ENCODE assay signal across 8 cellular contexts in the genomic region with DNA sequence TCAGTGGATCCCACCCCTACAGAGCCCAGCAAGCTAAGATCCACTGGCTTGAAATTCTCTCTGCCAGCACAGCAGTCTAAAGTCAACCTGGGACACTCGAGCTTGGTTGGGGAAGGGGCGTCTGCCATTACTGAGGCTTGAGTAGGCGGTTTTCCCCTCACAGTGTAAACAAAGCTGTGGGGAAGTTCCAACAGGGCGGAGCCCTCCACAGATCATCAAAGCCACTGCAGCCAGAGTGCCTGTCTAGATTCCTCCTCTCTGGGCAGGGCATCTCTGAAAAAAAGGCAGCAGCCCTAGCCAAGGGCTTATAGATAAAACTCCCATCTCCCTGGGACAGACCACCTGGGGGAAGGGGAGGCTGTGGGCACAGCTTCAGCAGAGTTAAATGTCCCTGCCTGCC.
DNase-seq lines count a peak whose midpoint lies in the region; ATAC-seq lines count a peak whose summit lies in the region.
"Not testable (repeated sequence)": the region's sequence is repeated elsewhere in the genome, so short reads cannot be mapped to it uniquely, and the experiment has no call there.

No MANE protein-coding gene starts in this region.

- H3K27me3 Mint-ChIP-seq in CD4-positive, CD25-positive, alpha-beta regulatory T cell; T-helper 2 cell treated with Interferon-gamma antibody and Interleukin-4, amounts not matched to agents 5 μg/mL and 100 μg/mL, for 36 hours (ENCODE audit: low read depth); activated CD4-positive, alpha-beta T cell treated with anti-CD3 and anti-CD28 coated beads, Interleukin-2, amount 10 ng/mL, durations not matched to agents 24 days and 14 days; activated T-helper 17 cell treated with anti-CD3 and anti-CD28 coated beads, Interleukin-2, amount 50 U/mL, for 72 hours: not testable (repeated sequence)

- peaks cover 13% of the 10 kb centered on the region for H3K4me1 ChIP-seq in CD4-positive, CD25-positive, alpha-beta regulatory T cell (ENCODE audit: control insufficient read depth, insufficient read depth, low read length, poor library complexity, severe bottlenecking)

- H3K9me3 Mint-ChIP-seq in CD4-positive, CD25-positive, alpha-beta regulatory T cell = peaks cover 0 to 10% (median 1%) of the 10 kb centered on the region in 7 donors
- not testable (repeated sequence) for H3K9me3 Mint-ChIP-seq in T-helper 2 cell treated with Interferon-gamma antibody and Interleukin-4, amounts not matched to agents 5 μg/mL and 100 μg/mL, for 36 hours; activated T-helper 17 cell treated with anti-CD3 and anti-CD28 coated beads, Interleukin-2, amount 50 U/mL, for 72 hours
- H3K9me3 Mint-ChIP-seq in activated CD4-positive, alpha-beta T cell treated with anti-CD3 and anti-CD28 coated beads, Interleukin-2, amount 10 ng/mL, durations not matched to agents 24 days and 14 days = peaks cover 13% of the 10 kb centered on the region

- not testable (repeated sequence) for H3K9me3 ChIP-seq in CD4-positive, CD25-positive, alpha-beta regulatory T cell (ENCODE audit: control insufficient read depth in 2 of 2, low read length in 2 of 2)

- H3K36me3 Mint-ChIP-seq in CD4-positive, CD25-positive, alpha-beta regulatory T cell; T-helper 2 cell treated with Interferon-gamma antibody and Interleukin-4, amounts not matched to agents 5 μg/mL and 100 μg/mL, for 36 hours (ENCODE audit: low read depth); activated CD4-positive, alpha-beta T cell treated with anti-CD3 and anti-CD28 coated beads, Interleukin-2, amount 10 ng/mL, durations not matched to agents 24 days and 14 days (ENCODE audit: low read depth); activated T-helper 17 cell treated with anti-CD3 and anti-CD28 coated beads, Interleukin-2, amount 50 U/mL, for 72 hours (ENCODE audit: low read depth): not testable (repeated sequence)

- H3K27me3 ChIP-seq in CD4-positive, CD25-positive, alpha-beta regulatory T cell (ENCODE audit: control insufficient read depth, insufficient read depth, low read length) = not testable (repeated sequence)

- intact Hi-C loops in activated CD4-positive, alpha-beta T cell treated with anti-CD3 and anti-CD28 coated beads, Interleukin-2, amount 10 ng/mL, durations not matched to agents 24 days and 14 days (cut with micrococcal nuclease) = not testable (repeated sequence)

- H3K36me3 ChIP-seq in CD4-positive, CD25-positive, alpha-beta regulatory T cell (ENCODE audit: control insufficient read depth, insufficient read depth, low read length) = not testable (repeated sequence)

- H3K4me1 Mint-ChIP-seq in CD4-positive, CD25-positive, alpha-beta regulatory T cell = peaks cover 0 to 30% (median 4%) of the 10 kb centered on the region in 4 donors
- H3K4me1 Mint-ChIP-seq in T-helper 2 cell treated with Interferon-gamma antibody and Interleukin-4, amounts not matched to agents 5 μg/mL and 100 μg/mL, for 36 hours (ENCODE audit: low read depth); activated T-helper 17 cell treated with anti-CD3 and anti-CD28 coated beads, Interleukin-2, amount 50 U/mL, for 72 hours: not testable (repeated sequence)
- peaks cover 12% of the 10 kb centered on the region for H3K4me1 Mint-ChIP-seq in activated CD4-positive, alpha-beta T cell treated with anti-CD3 and anti-CD28 coated beads, Interleukin-2, amount 10 ng/mL, durations not matched to agents 24 days and 14 days

- peak overlapping the region in 1 of 4 donors; percentile 53 for H3K4me3 Mint-ChIP-seq in CD4-positive, CD25-positive, alpha-beta regulatory T cell
- not testable (repeated sequence) for H3K4me3 Mint-ChIP-seq in T-helper 2 cell treated with Interferon-gamma antibody and Interleukin-4, amounts not matched to agents 5 μg/mL and 100 μg/mL, for 36 hours; activated CD4-positive, alpha-beta T cell treated with anti-CD3 and anti-CD28 coated beads, Interleukin-2, amount 10 ng/mL, durations not matched to agents 24 days and 14 days; activated T-helper 17 cell treated with anti-CD3 and anti-CD28 coated beads, Interleukin-2, amount 50 U/mL, for 72 hours

- peak; percentile 53 to 70 for ATAC-seq in CD4-positive, CD25-positive, alpha-beta regulatory T cell (ENCODE audit: low read depth in 2 of 2)
- ATAC-seq in GM18907 (IDR thresholded peaks at IDR 0.05; ENCODE audit: unreplicated experiment) (peak; percentile 61), HG02973 (IDR thresholded peaks at IDR 0.05; ENCODE audit: unreplicated experiment) (peak; percentile 60)
- ATAC-seq in activated T-helper 17 cell treated with anti-CD3 and anti-CD28 coated beads, Interleukin-2, amount 50 U/mL, for 72 hours (replicated peaks) = peak; percentile 51

- not testable (repeated sequence) for H3K4me3 ChIP-seq in CD4-positive, CD25-positive, alpha-beta regulatory T cell (ENCODE audit: low read depth, low read length)

- H3K27ac ChIP-seq in CD4-positive, CD25-positive, alpha-beta regulatory T cell (ENCODE audit: insufficient read depth, low read length, poor library complexity, severe bottlenecking) = not testable (repeated sequence)

- DNase-seq in CD4-positive, CD25-positive, alpha-beta regulatory T cell = peak in 1 of 3 donors; percentile 45
- DNase-seq in T-helper 2 cell treated with Interferon-gamma antibody and Interleukin-4, amounts not matched to agents 5 μg/mL and 100 μg/mL, for 36 hours (ENCODE audit: low spot score) = peak; percentile 5
- peak; percentile 80 for DNase-seq in activated CD4-positive, alpha-beta T cell treated with anti-CD3 and anti-CD28 coated beads, Interleukin-2, amount 10 ng/mL, durations not matched to agents 24 days and 14 days
- DNase-seq in effector CD4-positive, alpha-beta T cell = peak; percentile 21
- DNase-seq in stimulated activated CD4-positive, alpha-beta T cell treated with anti-CD3 and anti-CD28 coated beads, Interleukin-4, amount 100 ng/mL, for 1 hour = peak; percentile 23

- peak overlapping the region; percentile 15 to 93 (median 18) for H3K27ac Mint-ChIP-seq in CD4-positive, CD25-positive, alpha-beta regulatory T cell
- not testable (repeated sequence) for H3K27ac Mint-ChIP-seq in T-helper 2 cell treated with Interferon-gamma antibody and Interleukin-4, amounts not matched to agents 5 μg/mL and 100 μg/mL, for 36 hours; activated CD4-positive, alpha-beta T cell treated with anti-CD3 and anti-CD28 coated beads, Interleukin-2, amount 10 ng/mL, durations not matched to agents 24 days and 14 days; activated T-helper 17 cell treated with anti-CD3 and anti-CD28 coated beads, Interleukin-2, amount 50 U/mL, for 72 hours
